In genomic region chr1:95451054-95451453, GRCh38 we compare ENCODE assay signal across 1 cellular context.
TF ChIP-seq lines count a peak whose summit lies in the region.

No MANE protein-coding gene starts in this region.

TF ChIP-seq in GM23338, 12 proteins besides CTCF, POLR2A, EP300 and RAD21:
- no peak for TF ChIP-seq ZNF462 (CRISPR knock-in tag; IDR thresholded peaks at IDR 0.05)
